Comparison of ENCODE assay signal across 8 cellular contexts in the genomic region with DNA sequence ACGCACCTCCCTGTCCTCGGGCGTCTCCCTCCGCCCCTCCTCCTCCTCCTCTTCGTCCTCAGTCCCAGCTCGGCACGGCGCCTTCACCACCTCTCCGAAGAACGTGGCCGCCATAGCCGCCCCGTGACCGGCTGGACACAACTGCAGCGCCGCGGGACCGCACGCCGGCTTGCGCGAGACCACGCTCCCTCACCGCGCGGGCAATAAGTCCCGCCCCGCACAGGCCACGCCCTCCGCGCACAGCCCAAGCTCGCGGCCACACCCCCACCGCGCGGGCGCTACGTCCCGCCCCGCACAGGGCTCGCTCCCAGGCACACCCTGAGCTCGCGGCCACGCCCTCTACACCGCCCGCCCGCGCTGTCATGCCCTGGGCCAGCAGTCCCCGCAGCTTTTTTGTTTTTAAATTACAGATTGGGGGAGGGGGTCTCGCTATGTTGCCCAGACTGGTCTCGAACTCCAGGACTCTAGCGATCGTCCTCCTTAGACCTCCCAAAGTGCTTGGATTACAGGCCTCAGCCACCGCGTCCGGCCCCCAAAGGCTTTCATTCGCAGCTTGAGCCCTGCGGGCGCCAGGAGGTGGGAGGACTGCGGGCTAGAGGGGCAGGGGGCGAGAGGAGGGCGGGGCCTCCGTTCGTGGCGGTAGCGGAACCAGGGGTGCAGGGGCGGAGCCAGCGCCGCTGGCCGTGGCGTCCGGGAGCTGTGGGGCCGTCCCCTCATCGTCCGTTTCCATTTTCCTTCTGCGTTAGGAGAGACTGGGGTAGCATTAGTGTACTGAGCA. TPM values are rescaled to one million over a fixed set of nuclear protein-coding genes. Genes with fewer than 3 reads are reported as not detected.
DNase-seq lines count a peak whose midpoint lies in the region; ATAC-seq and TF ChIP-seq lines count a peak whose summit lies in the region.

A gene with protein sequence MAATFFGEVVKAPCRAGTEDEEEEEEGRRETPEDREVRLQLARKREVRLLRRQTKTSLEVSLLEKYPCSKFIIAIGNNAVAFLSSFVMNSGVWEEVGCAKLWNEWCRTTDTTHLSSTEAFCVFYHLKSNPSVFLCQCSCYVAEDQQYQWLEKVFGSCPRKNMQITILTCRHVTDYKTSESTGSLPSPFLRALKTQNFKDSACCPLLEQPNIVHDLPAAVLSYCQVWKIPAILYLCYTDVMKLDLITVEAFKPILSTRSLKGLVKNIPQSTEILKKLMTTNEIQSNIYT (minus strand): TSS at position 180 of the 778 bp plus-strand sequence. CDS start 66 bp downstream, at position 114.

- H3K36me3 Mint-ChIP-seq in activated naive CD4-positive, alpha-beta T cell treated with anti-CD3 and anti-CD28 coated beads, Interleukin-2, amount 50 U/mL, for 72 hours: peaks cover 14 to 37% of the 10 kb centered on the region in 2 donors

- DNase-seq in NCI-H1105 (lab: John Stamatoyannopoulos, UW): peak; percentile 95
- DNase-seq in SKM-1 (lab: John Stamatoyannopoulos, UW; ENCODE audit: unreplicated experiment): peak; percentile 83
- peak; percentile 95 to 97 for DNase-seq in activated naive CD4-positive, alpha-beta T cell treated with anti-CD3 and anti-CD28 coated beads, Interleukin-2, amount 50 U/mL, for 72 hours (ENCODE audit: low spot score in 2 of 2)
- DNase-seq in globus pallidus (ENCODE audit: low spot score): peak; percentile 87
- peak; percentile 31 to 93 (median 83) for DNase-seq in nucleus accumbens (lab: John Stamatoyannopoulos, UW)
- peak; percentile 84 for DNase-seq in superior temporal gyrus (ENCODE audit: extremely low spot score)

- peak; percentile 89 for ATAC-seq in HG02642 (IDR thresholded peaks at IDR 0.05; ENCODE audit: poor library complexity, unreplicated experiment)
- peak; percentile 93 to 95 for ATAC-seq in activated naive CD4-positive, alpha-beta T cell treated with anti-CD3 and anti-CD28 coated beads, Interleukin-2, amount 50 U/mL, for 72 hours

- peak; percentile 79 for TF ChIP-seq POLR2A in GM10847 (IDR thresholded peaks at IDR 0.05; ENCODE audit: extremely low read depth, insufficient read length)

- H3K9me3 Mint-ChIP-seq in activated naive CD4-positive, alpha-beta T cell treated with anti-CD3 and anti-CD28 coated beads, Interleukin-2, amount 50 U/mL, for 72 hours: no peaks in the 10 kb centered on the region

- H3K27ac Mint-ChIP-seq in activated naive CD4-positive, alpha-beta T cell treated with anti-CD3 and anti-CD28 coated beads, Interleukin-2, amount 50 U/mL, for 72 hours: peak within 1 kb of the TSS; percentile 95 to 99

RNA-seq across cellular contexts. Expression of the gene that starts here (rescaled TPM):
- 10 to 100 TPM; 62.1 to 85.2 TPM for total RNA-seq in activated naive CD4-positive, alpha-beta T cell treated with anti-CD3 and anti-CD28 coated beads, Interleukin-2, amount 50 U/mL, for 72 hours

Comparison
In these comparisons a context has a peak if more than half of its experiments do, and no peak if none do; other contexts are left out.
1. Peak in every context shown above with its lines: DNase-seq and ATAC-seq.